In the genomic region with DNA sequence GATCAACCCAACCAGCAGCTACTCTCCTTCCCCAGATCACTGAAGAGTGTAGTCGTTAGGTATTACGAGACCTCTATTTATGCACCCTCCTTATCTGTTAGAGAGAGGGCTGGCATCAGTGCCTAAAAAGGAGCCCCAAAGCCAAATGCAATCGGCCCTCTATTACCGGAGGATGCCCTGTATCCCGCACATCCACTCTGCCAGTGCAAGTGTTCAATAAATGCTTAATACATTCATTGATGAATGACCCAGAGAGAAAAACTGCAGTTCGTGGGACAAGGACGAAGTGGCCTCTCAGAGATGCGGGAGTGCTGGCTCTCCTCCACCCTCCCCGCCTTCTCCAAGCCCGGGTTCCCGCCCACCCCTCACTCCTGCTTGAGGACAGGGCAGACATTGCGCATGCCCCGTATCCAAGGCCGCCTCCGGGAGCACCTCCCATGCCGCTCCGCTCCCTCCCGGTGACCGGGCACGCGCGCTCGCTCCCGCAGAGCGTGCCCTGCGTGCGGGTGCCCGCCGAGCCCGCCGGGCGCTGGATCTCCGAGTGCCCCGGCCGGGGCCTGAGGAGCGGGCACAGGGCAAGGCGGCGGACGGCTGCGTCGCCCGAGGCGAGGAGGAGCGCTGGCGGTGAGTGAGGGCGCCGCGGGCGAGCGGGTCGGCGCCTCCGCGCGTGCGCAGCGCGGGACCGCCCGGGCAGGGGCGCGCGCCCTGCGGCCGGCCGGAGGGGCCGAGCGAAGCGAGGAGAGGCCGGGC, we compare ENCODE assay signal across 7 cellular contexts. TPM values are rescaled to one million over a fixed set of nuclear protein-coding genes. Genes with fewer than 3 reads are reported as not detected.
DNase-seq lines count a peak whose midpoint lies in the region; ATAC-seq and TF ChIP-seq lines count a peak whose summit lies in the region.

No MANE protein-coding gene starts in this region.

- 1 to 2% methylated on average over 70 of the region's 70 CpGs for WGBS in ectodermal cell, 2 experiments

- peaks cover 12% of the 10 kb centered on the region for H3K27me3 Mint-ChIP-seq in activated CD4-positive, alpha-beta T cell treated with anti-CD3 and anti-CD28 coated beads for 36 hours

- H3K9me3 ChIP-seq in ectodermal cell (ENCODE audit: control insufficient read depth, low read length) (no peaks in the 10 kb centered on the region), lower lobe of right lung (no peaks in the 10 kb centered on the region)

- H3K9me3 Mint-ChIP-seq in activated CD4-positive, alpha-beta T cell treated with anti-CD3 and anti-CD28 coated beads for 36 hours (ENCODE audit: low read depth) = no peaks in the 10 kb centered on the region

- H3K4me3 Mint-ChIP-seq in activated CD4-positive, alpha-beta T cell treated with anti-CD3 and anti-CD28 coated beads for 36 hours = peak overlapping the region; percentile 76

- H3K27ac ChIP-seq in ectodermal cell (ENCODE audit: insufficient read depth, low read depth, low read length, poor library complexity, severe bottlenecking) (peak overlapping the region; percentile 88), lower lobe of right lung (peak overlapping the region; percentile 89)

- POLR2A ChIA-PET in activated CD4-positive, alpha-beta T cell treated with anti-CD3 and anti-CD28 coated beads for 36 hours (lab: Charles Lee) = interaction anchor here (0.6 kb wide), 1 partner anchor 42 kb away, joined by 3 read pairs; no protein-coding TSS in a partner anchor

- peak overlapping the region; percentile 51 for H3K27ac Mint-ChIP-seq in activated CD4-positive, alpha-beta T cell treated with anti-CD3 and anti-CD28 coated beads for 36 hours

- intact Hi-C loops in activated CD4-positive, alpha-beta T cell treated with anti-CD3 and anti-CD28 coated beads for 36 hours (cut with DNase I, micrococcal nuclease) = loop anchor here (2.0 to 10.0 kb wide), 5 partner anchors 1218 to 1894 kb away; a partner anchor contains a TSS
- intact Hi-C loops in lower lobe of right lung (cut with DNase I) = no loop called here

- DNase-seq in NCI-H2171 treated with DMSO at 0.1 percent for 48 hours (lab: John Stamatoyannopoulos, UW) (peak; percentile 94), lower lobe of right lung (peak; percentile 93)
- DNase-seq in activated CD4-positive, alpha-beta T cell treated with anti-CD3 and anti-CD28 coated beads for 36 hours = peak; percentile 86
- DNase-seq in stimulated activated CD4-positive, alpha-beta T cell treated with anti-CD3 and anti-CD28 coated beads, Interleukin-4, amount 100 ng/mL, for 1 hour = peak; percentile 62

- H3K4me1 ChIP-seq in ectodermal cell (ENCODE audit: control insufficient read depth, insufficient read depth, low read length) = peaks cover 8% of the 10 kb centered on the region
- peaks cover 15% of the 10 kb centered on the region for H3K4me1 ChIP-seq in lower lobe of right lung

- H3K36me3 ChIP-seq in ectodermal cell (ENCODE audit: control insufficient read depth, insufficient read depth, low read length) (no peaks in the 10 kb centered on the region), lower lobe of right lung (no peaks in the 10 kb centered on the region)

- no peaks in the 10 kb centered on the region for H3K36me3 Mint-ChIP-seq in activated CD4-positive, alpha-beta T cell treated with anti-CD3 and anti-CD28 coated beads for 36 hours (ENCODE audit: low read depth)

- H3K4me1 Mint-ChIP-seq in activated CD4-positive, alpha-beta T cell treated with anti-CD3 and anti-CD28 coated beads for 36 hours = peaks cover 13% of the 10 kb centered on the region

- CTCF ChIA-PET in activated CD4-positive, alpha-beta T cell treated with anti-CD3 and anti-CD28 coated beads for 36 hours (lab: Charles Lee) = no interaction called here

- H3K4me3 ChIP-seq in ectodermal cell (ENCODE audit: insufficient read depth, low read depth, low read length) = peak overlapping the region; percentile 75
- peak overlapping the region; percentile 74 for H3K4me3 ChIP-seq in lower lobe of right lung

- no peak for TF ChIP-seq CTCF in lower lobe of right lung (IDR thresholded peaks at IDR 0.05)

- H3K27me3 ChIP-seq in ectodermal cell (ENCODE audit: control insufficient read depth, insufficient read depth, low read length, poor library complexity, severe bottlenecking) = no peaks in the 10 kb centered on the region
- no peaks in the 10 kb centered on the region for H3K27me3 ChIP-seq in lower lobe of right lung (ENCODE audit: low read depth)

- ATAC-seq in GM18499 (IDR thresholded peaks at IDR 0.05; ENCODE audit: insufficient read depth, unreplicated experiment) (peak; percentile 41), HG03045 (IDR thresholded peaks at IDR 0.05; ENCODE audit: unreplicated experiment) (peak; percentile 58), lower lobe of right lung (peak; percentile 96 to 98)
- peak; percentile 77 for ATAC-seq in activated CD4-positive, alpha-beta T cell treated with anti-CD3 and anti-CD28 coated beads for 36 hours

RNA-seq across cellular contexts. Expression of a gene that starts 27.2 kb away (rescaled TPM):
- 10 to 100 TPM; 11.6 to 12.0 TPM for total RNA-seq in activated CD4-positive, alpha-beta T cell treated with anti-CD3 and anti-CD28 coated beads for 36 hours
- polyA plus RNA-seq in ectodermal cell (2013, experiment 1 of 4) = 83.2 TPM
- polyA plus RNA-seq in ectodermal cell (2013, experiment 2 of 4) = 80.0 TPM
- 73.3 TPM for polyA plus RNA-seq in ectodermal cell (2013, experiment 3 of 4)
- 83.9 TPM for polyA plus RNA-seq in ectodermal cell (2013, experiment 4 of 4)
- 37.0 TPM for total RNA-seq in lower lobe of right lung

Comparison
In these comparisons a context has a peak if more than half of its experiments do, and no peak if none do; other contexts are left out.
1. Peak in every context shown above with its lines: DNase-seq, ATAC-seq, H3K4me3 ChIP-seq and H3K27ac ChIP-seq.
2. ATAC-seq: peak in every context shown above with its lines; median percentile 97 in lower lobe of right lung; 77 in activated CD4-positive, alpha-beta T cell treated with anti-CD3 and anti-CD28 coated beads for 36 hours; 58 in HG03045; 41 in GM18499.